In the genomic region with DNA sequence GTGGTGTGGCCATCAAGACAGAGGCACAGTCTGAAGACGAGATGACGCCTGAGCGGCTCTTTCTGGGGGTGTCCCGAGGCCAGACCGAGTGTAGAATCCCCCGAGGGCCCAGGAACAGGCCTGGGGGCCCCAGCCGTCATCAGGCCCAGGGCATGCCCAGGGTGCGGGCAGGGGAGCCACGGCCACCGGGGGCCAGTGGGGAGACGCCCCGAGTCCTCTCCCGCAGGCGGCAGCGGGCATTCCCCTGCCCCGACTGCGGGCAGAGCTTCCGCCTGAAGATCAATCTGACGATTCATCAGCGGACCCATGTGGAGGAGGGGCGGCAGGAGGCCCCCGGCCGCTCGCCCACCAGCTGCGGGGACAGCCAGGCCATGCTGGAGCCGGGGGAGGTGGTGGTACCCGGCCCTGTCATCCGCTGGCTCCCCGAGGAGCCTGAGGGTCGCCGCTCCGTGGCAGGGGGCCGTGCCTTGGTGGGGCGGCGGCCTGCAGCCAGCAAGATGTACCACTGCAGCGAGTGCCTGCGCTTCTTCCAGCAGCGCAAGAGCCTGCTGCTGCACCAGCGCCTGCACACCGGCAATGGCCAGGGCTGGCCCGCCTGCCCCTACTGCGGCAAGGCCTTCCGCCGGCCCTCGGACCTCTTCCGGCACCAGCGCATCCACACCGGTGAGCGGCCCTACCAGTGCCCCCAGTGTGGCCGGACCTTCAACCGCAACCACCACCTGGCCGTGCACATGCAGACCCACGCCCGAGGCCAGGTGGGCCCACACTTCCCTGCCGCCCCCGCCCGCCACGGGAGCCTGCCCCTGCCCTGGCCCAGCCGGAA, we compare ENCODE assay signal across 22 cellular contexts.
"Had no signal": no experiment of that assay in that cellular context is flagged by ENCODE, and none has a peak within 500 bp of the region (broad histone marks: within the 10 kb centered on the region; RNA-seq: fewer than 3 reads in every experiment).

No MANE protein-coding gene starts in this region.

- FAIRE-seq: frontal cortex had no signal

- H3K4me2 ChIP-seq: smooth muscle cell had no signal

- H3K9me3 ChIP-seq: lower lobe of right lung, mucosa of descending colon, prostate gland, right atrium auricular region, stomach, thyroid gland, vagina had no signal

- ATAC-seq: left ventricle myocardium superior; lower lobe of right lung; mucosa of descending colon; natural killer cell treated with Interleukin-12 subunit alpha and Interleukin-12 subunit beta and Interleukin-15 and Interleukin-18, amount 100 ng/mL, for 72 hours; sciatic nerve had no signal

- H3K4me1 ChIP-seq: prostate gland had no signal

- DNase-seq: dorsolateral prefrontal cortex; effector CD4-positive, alpha-beta T cell; kidney glomerular epithelial cell; left ventricle myocardium superior; lower lobe of right lung; mucosa of descending colon; naive B cell; stimulated activated CD4-positive, alpha-beta T cell treated with anti-CD3 and anti-CD28 coated beads, Interleukin-12 subunit alpha, Interleukin-12 subunit beta, amount 100 ng/mL, for 4 hours; stimulated activated CD4-positive, alpha-beta T cell treated with anti-CD3 and anti-CD28 coated beads, Interleukin-1b, Interleukin-23, amount 100 ng/mL, for 48 hours; stimulated activated CD4-positive, alpha-beta T cell treated with anti-CD3 and anti-CD28 coated beads, Interleukin-4, amount 100 ng/mL, for 1 hour; stimulated activated CD8-positive, alpha-beta memory T cell treated with anti-CD3 and anti-CD28 coated beads, Interleukin-4, amount 100 ng/mL, for 48 hours; stimulated activated naive CD4-positive, alpha-beta T cell treated with Interleukin-2 at 50 U/mL for 16 hours; stomach; thyroid gland; trophoblast cell had no signal

- H3K4me3 ChIP-seq: dorsolateral prefrontal cortex, lower lobe of right lung, mucosa of descending colon, prostate gland, right atrium auricular region, smooth muscle cell, stomach, thyroid gland, vagina had no signal

- H3K27me3 ChIP-seq: dorsolateral prefrontal cortex, right atrium auricular region, stomach, thyroid gland, vagina had no signal

- H3K27ac ChIP-seq: dorsolateral prefrontal cortex, lower lobe of right lung, prostate gland, right atrium auricular region, stomach, thyroid gland, vagina had no signal
